In genomic region chr5:174608631-174609097, GRCh38 we compare ENCODE assay signal across 11 cellular contexts.
DNase-seq lines count a peak whose midpoint lies in the region; FAIRE-seq and TF ChIP-seq lines count a peak whose summit lies in the region.
"Had no signal": no experiment of that assay in that cellular context is flagged by ENCODE, and none has a peak within 500 bp of the region (broad histone marks: within the 10 kb centered on the region; RNA-seq: fewer than 3 reads in every experiment).

No MANE protein-coding gene starts in this region.

- no peaks in the 10 kb centered on the region for H3K23me2 ChIP-seq in H9 (ENCODE audit: insufficient read length, low read depth, low read length, poor library complexity, severe bottlenecking)

- H4K91ac ChIP-seq in H9 (ENCODE audit: insufficient read length, low read depth, low read length): no peak overlapping the region

- no peak overlapping the region for H4K8ac ChIP-seq in H9 (replicated peaks; ENCODE audit: insufficient read length, low read depth, low read length)

- H3K23ac ChIP-seq in H9 (ENCODE audit: insufficient read length, low read depth, low read length): no peak overlapping the region

- H3K27me3 ChIP-seq in MM.1S (replicated peaks; ENCODE audit: insufficient read depth, low read length): no peaks in the 10 kb centered on the region
- no peaks in the 10 kb centered on the region for H3K27me3 ChIP-seq in mucosa of stomach (ENCODE audit: control insufficient read depth, insufficient read depth, low read length)
- H3K27me3 ChIP-seq in H9 (ENCODE audit: insufficient read depth, low read length): no peaks in the 10 kb centered on the region
- H3K27me3 ChIP-seq: breast epithelium had no signal

- CTCF ChIA-PET in MCF 10A (lab: Yijun Ruan, JAX): no interaction called here

- no peaks in the 10 kb centered on the region for H3F3A ChIP-seq in MM.1S (ENCODE audit: insufficient read depth, low read length)

- no peak overlapping the region for H3T11ph ChIP-seq in H9 (ENCODE audit: low read length)

- no peak overlapping the region; the same call in 1 of the 2 replicates for H3K14ac ChIP-seq in H9 (ENCODE audit: insufficient read depth, low read length)

- no peak overlapping the region for H2BK12ac ChIP-seq in H9 (ENCODE audit: insufficient read length, low read depth, low read length)

- H2AFZ ChIP-seq in MM.1S (ENCODE audit: low read length): 0 out of 2 replicates have a peak overlapping the region, but pooled peaks have one; percentile 3
- H2AFZ ChIP-seq in H9 (ENCODE audit: low read length): no peak overlapping the region

- no peak overlapping the region for H2BK15ac ChIP-seq in H9 (ENCODE audit: low read depth, low read length)

- no peaks in the 10 kb centered on the region for H3K79me1 ChIP-seq in H9 (ENCODE audit: insufficient read depth, low read depth, low read length, poor library complexity, severe bottlenecking)

- TF ChIP-seq POLR2A in GM12891 (IDR thresholded peaks at IDR 0.05; ENCODE audit: low read depth, low read length): no peak

- H3K18ac ChIP-seq in H9 (ENCODE audit: insufficient read length, low read depth, low read length): no peak overlapping the region

- H3K27ac Mint-ChIP-seq in MCF 10A (ENCODE audit: low read depth, unreplicated experiment): no peak overlapping the region
- H3K27ac Mint-ChIP-seq in H9: no peak overlapping the region
- no peak overlapping the region for H3K27ac Mint-ChIP-seq in type B pancreatic cell
- H3K27ac Mint-ChIP-seq: CD4-positive, CD25-positive, alpha-beta regulatory T cell had no signal

- no peaks in the 10 kb centered on the region for H3K9me3 ChIP-seq in MM.1S (replicated peaks; ENCODE audit: insufficient read depth, low read length)
- no peaks in the 10 kb centered on the region for H3K9me3 ChIP-seq in mucosa of stomach (ENCODE audit: control insufficient read depth, low read length)
- H3K9me3 ChIP-seq in H9 (ENCODE audit: control insufficient read depth, low read depth, low read length): no peaks in the 10 kb centered on the region
- H3K9me3 ChIP-seq: breast epithelium had no signal

- H2AK5ac ChIP-seq in H9 (ENCODE audit: insufficient read length, low read length): no peak overlapping the region

- H3K36me3 ChIP-seq in MM.1S (replicated peaks; ENCODE audit: insufficient read depth, low read length) (no peaks in the 10 kb centered on the region), mucosa of stomach (ENCODE audit: control insufficient read depth, insufficient read depth, low read length) (no peaks in the 10 kb centered on the region)
- H3K36me3 ChIP-seq: breast epithelium had no signal

- H3K4me1 Mint-ChIP-seq in MCF 10A (ENCODE audit: insufficient read depth, unreplicated experiment): peaks cover 17% of the 10 kb centered on the region
- no peaks in the 10 kb centered on the region for H3K4me1 Mint-ChIP-seq in H9
- peaks cover 25% of the 10 kb centered on the region for H3K4me1 Mint-ChIP-seq in type B pancreatic cell (ENCODE audit: unreplicated experiment)
- H3K4me1 Mint-ChIP-seq: CD4-positive, CD25-positive, alpha-beta regulatory T cell had no signal

- H2BK5ac ChIP-seq in H9 (ENCODE audit: insufficient read length, low read length): no peak overlapping the region

- WGBS in H9 (ENCODE audit: extremely low coverage, insufficient read length, low lambda C conversion rate): no CpG with 5 or more reads among the region's 14 CpGs

- H3K27ac ChIP-seq in MM.1S (ENCODE audit: low read length) (no peak overlapping the region), H9 (ENCODE audit: insufficient read length, low read depth, low read length) (no peak overlapping the region)
- H3K27ac ChIP-seq: KMS-11 had no signal

- no peak overlapping the region for H4K5ac ChIP-seq in H9 (ENCODE audit: insufficient read length, low read depth, low read length)

- H4K20me1 ChIP-seq in MM.1S (ENCODE audit: insufficient read depth, low read length): no peaks in the 10 kb centered on the region
- no peaks in the 10 kb centered on the region for H4K20me1 ChIP-seq in H9 (ENCODE audit: control insufficient read depth, insufficient read depth, insufficient read length)

- H3K9ac ChIP-seq in MM.1S (ENCODE audit: low read length) (no peak overlapping the region), mucosa of stomach (ENCODE audit: low read length) (no peak overlapping the region), H9 (ENCODE audit: extremely low read depth, insufficient read length, low read length) (no peak overlapping the region)
- H3K9ac ChIP-seq: KMS-11 had no signal

- H3K4me1 ChIP-seq in MM.1S (ENCODE audit: low read length) (no peaks in the 10 kb centered on the region), mucosa of stomach (ENCODE audit: control insufficient read depth, insufficient read depth, low read length) (peaks cover 27% of the 10 kb centered on the region), H9 (ENCODE audit: insufficient read depth, low read length) (no peaks in the 10 kb centered on the region)
- H3K4me1 ChIP-seq: breast epithelium had no signal

- POLR2A ChIA-PET in MCF 10A (lab: Yijun Ruan, JAX): interaction anchor here (0.8 kb wide), 1 partner anchor 8 kb away, joined by 5 read pairs; no protein-coding TSS in a partner anchor

- H3K9me3 Mint-ChIP-seq in MCF 10A (ENCODE audit: unreplicated experiment) (no peaks in the 10 kb centered on the region), H9 (peaks cover 3 to 7% of the 10 kb centered on the region in 2 experiments; a peak in 4 of 5 replicates), type B pancreatic cell (no peaks in the 10 kb centered on the region)

- no peak for FAIRE-seq in GM12891 (lab: Jason Lieb, UNC)

- BruUV-seq in MCF 10A (replicated peaks; lab: Mats Ljungman, UMichigan): no TSS peak

- H2BK120ac ChIP-seq in H9 (ENCODE audit: low read depth, low read length, poor library complexity, severe bottlenecking): no peak overlapping the region

- no peak overlapping the region for H3K4me3 ChIP-seq in MM.1S (ENCODE audit: low read length)
- peak overlapping the region; percentile 3 for H3K4me3 ChIP-seq in mucosa of stomach (ENCODE audit: low read length)
- H3K4me3 ChIP-seq: breast epithelium had no signal

- DNase-seq in Ammon's horn (ENCODE audit: low spot score) (peak; percentile 62), MM.1S (no peak), MCF 10A (ENCODE audit: unreplicated experiment) (peak; percentile 55), H9 (no peak), GM12891 (ENCODE audit: insufficient read length, low spot score) (no peak), type B pancreatic cell (ENCODE audit: extremely low spot score, unreplicated experiment) (no peak)
- DNase-seq in effector CD4-positive, alpha-beta T cell: no peak
- DNase-seq: CD4-positive, CD25-positive, alpha-beta regulatory T cell had no signal

- H3K36me3 Mint-ChIP-seq in MCF 10A (ENCODE audit: insufficient read depth, unreplicated experiment) (no peaks in the 10 kb centered on the region), H9 (ENCODE audit: insufficient read depth in 1 of 3, low read depth in 3 of 3) (peaks cover 2 to 3% (median 2%) of the 10 kb centered on the region in 3 experiments; a peak in 6 of 7 replicates), type B pancreatic cell (no peaks in the 10 kb centered on the region)
- H3K36me3 Mint-ChIP-seq: CD4-positive, CD25-positive, alpha-beta regulatory T cell had no signal

- H3K4me3 Mint-ChIP-seq in MCF 10A (ENCODE audit: unreplicated experiment) (no peak overlapping the region), H9 (no peak overlapping the region), type B pancreatic cell (no peak overlapping the region)
- H3K4me3 Mint-ChIP-seq: CD4-positive, CD25-positive, alpha-beta regulatory T cell had no signal

- H3K56ac ChIP-seq in H9 (ENCODE audit: insufficient read length, low read depth, low read length): no peak overlapping the region

- H3K79me2 ChIP-seq in MM.1S (ENCODE audit: low read length) (no peaks in the 10 kb centered on the region), H9 (ENCODE audit: insufficient read depth, low read length) (no peaks in the 10 kb centered on the region)

- no peaks in the 10 kb centered on the region for H3K27me3 Mint-ChIP-seq in MCF 10A (ENCODE audit: insufficient read depth, unreplicated experiment)
- no peaks in the 10 kb centered on the region; the same call in 1 of the 2 replicates for H3K27me3 Mint-ChIP-seq in H9 (ENCODE audit: low read depth)
- no peaks in the 10 kb centered on the region for H3K27me3 Mint-ChIP-seq in type B pancreatic cell
- H3K27me3 Mint-ChIP-seq: CD4-positive, CD25-positive, alpha-beta regulatory T cell had no signal

- intact Hi-C loops in MCF 10A (cut with micrococcal nuclease): no loop called here

- H3K4me2 ChIP-seq in MM.1S (ENCODE audit: low read depth, low read length) (no peak overlapping the region), H9 (ENCODE audit: insufficient read depth, insufficient read length, low read length) (no peak overlapping the region)
- H3K4me2 ChIP-seq: KMS-11 had no signal

- no peak overlapping the region for H2BK20ac ChIP-seq in H9 (ENCODE audit: low read depth, low read length, poor library complexity, severe bottlenecking)

- no peaks in the 10 kb centered on the region for H3K9me2 ChIP-seq in MM.1S (replicated peaks; ENCODE audit: insufficient read depth, low read length)

- no peak for TF ChIP-seq CTCF in MM.1S (IDR thresholded peaks at IDR 0.05; ENCODE audit: low read length)
- no peak for TF ChIP-seq CTCF in MCF 10A (IDR thresholded peaks at IDR 0.05; ENCODE audit: unreplicated experiment)
- no peak for TF ChIP-seq CTCF in H9 (conservative IDR thresholded peaks at IDR 0.05)
- TF ChIP-seq CTCF in type B pancreatic cell (conservative IDR thresholded peaks at IDR 0.05): no peak

- H3K4ac ChIP-seq in H9 (ENCODE audit: low read depth, low read length): no peak overlapping the region

TF ChIP-seq in GM12891, 5 proteins besides CTCF, POLR2A, EP300 and RAD21:
- TF ChIP-seq POLR2AphosphoS5 (IDR thresholded peaks at IDR 0.05; ENCODE audit: low read depth, low read length): no peak

Comparison
In these comparisons a context has a peak if more than half of its experiments do, and no peak if none do; other contexts are left out.
1. DNase-seq: peak in Ammon's horn (single experiment) and MCF 10A (single experiment); none in MM.1S (single experiment), effector CD4-positive, alpha-beta T cell (single experiment), H9 (single experiment), GM12891 (single experiment) and type B pancreatic cell (single experiment).